Comparison of ENCODE assay signal across 1 cellular context in genomic region chr5:148858547-148858946, GRCh38.
TF ChIP-seq lines count a peak whose summit lies in the region.

No MANE protein-coding gene starts in this region.

TF ChIP-seq in K562, 482 proteins besides CTCF, POLR2A, EP300 and RAD21:
- TF ChIP-seq SAFB2 (IDR thresholded peaks at IDR 0.05; ENCODE audit: borderline replicate concordance, low read depth, low read length, severe bottlenecking) (no peak), TRIM24 (IDR thresholded peaks at IDR 0.05) (no peak), GTF2E2 (tag; IDR thresholded peaks at IDR 0.05) (no peak), SLC30A9 (CRISPR knock-in tag; IDR thresholded peaks at IDR 0.05) (no peak), ZKSCAN8 (CRISPR knock-in tag; IDR thresholded peaks at IDR 0.05) (no peak), KHSRP (IDR thresholded peaks at IDR 0.05) (no peak), SREBF2 (CRISPR knock-in tag; IDR thresholded peaks at IDR 0.05) (no peak), JUN (IDR thresholded peaks at IDR 0.05; ENCODE audit: borderline replicate concordance, low read depth, low read length) (no peak), JUN (CRISPR knock-in tag; IDR thresholded peaks at IDR 0.05; ENCODE audit: borderline replicate concordance) (no peak), SOX6 (IDR thresholded peaks at IDR 0.05) (no peak), DMBX1 (CRISPR knock-in tag; IDR thresholded peaks at IDR 0.05; ENCODE audit: borderline replicate concordance) (no peak), CBFA2T2 (conservative IDR thresholded peaks at IDR 0.05) (no peak)
